Comparison of ENCODE assay signal across 8 cellular contexts in genomic region chr17:17919169-17920107, GRCh38. TPM values are rescaled to one million over a fixed set of nuclear protein-coding genes. Genes with fewer than 3 reads are reported as not detected.
DNase-seq lines count a peak whose midpoint lies in the region; ATAC-seq, FAIRE-seq and TF ChIP-seq lines count a peak whose summit lies in the region.

No MANE protein-coding gene starts in this region.

- WGBS in A549 (ENCODE audit: missing lambda C conversion rate): 26% methylated on average over 5 of the region's 5 CpGs

- H3K9me3 ChIP-seq in A549: no peaks in the 10 kb centered on the region

- peak overlapping the region; percentile 90 to 92 for H3K27ac ChIP-seq in A549

- TF ChIP-seq CTCF in A549 (IDR thresholded peaks at IDR 0.05) (peak; percentile 96), GM13977 (IDR thresholded peaks at IDR 0.05; ENCODE audit: extremely low read depth, insufficient read depth, missing control alignments) (peak; percentile 82), choroid plexus epithelial cell (conservative IDR thresholded peaks at IDR 0.05; ENCODE audit: low read depth, low read length) (peak; percentile 87)

- H3K4me1 ChIP-seq in A549: peaks cover 65% of the 10 kb centered on the region

- peaks cover 11% of the 10 kb centered on the region for H3K4me1 Mint-ChIP-seq in activated CD4-positive, alpha-beta T cell treated with anti-CD3 and anti-CD28 coated beads for 36 hours

- CTCF ChIA-PET in A549 (lab: Yijun Ruan, JAX): interaction anchor here (0.6 to 11.1 kb wide), 87 partner anchors 9 to 564 kb away, joined by 3 to 313 read pairs (median 4); partner anchors contain the start of genes DRC3, SREBF1 and TOM1L2
- CTCF ChIA-PET in activated CD4-positive, alpha-beta T cell treated with anti-CD3 and anti-CD28 coated beads for 36 hours (lab: Charles Lee): interaction anchor here (0.5 to 3.0 kb wide), 51 partner anchors 9 to 833 kb away, joined by 3 to 17 read pairs (median 4); partner anchors contain the start of genes DRC3 and TOM1L2

- peak overlapping the region; percentile 57 for H3K4me2 ChIP-seq in A549

- TF ChIP-seq RAD21 in A549 (conservative IDR thresholded peaks at IDR 0.05 in 1 of 2, IDR thresholded peaks at IDR 0.05 in 1 of 2): peak; percentile 99

- TF ChIP-seq POLR2A in A549 (IDR thresholded peaks at IDR 0.05; ENCODE audit: low read length): no peak

- ATAC-seq in A549: peak; percentile 67 to 79
- peak; percentile 95 for ATAC-seq in activated CD4-positive, alpha-beta T cell treated with anti-CD3 and anti-CD28 coated beads for 36 hours
- peak; percentile 89 for ATAC-seq in left lobe of liver
- ATAC-seq in HG02759 (IDR thresholded peaks at IDR 0.05; ENCODE audit: unreplicated experiment): no peak

- H3K36me3 Mint-ChIP-seq in activated CD4-positive, alpha-beta T cell treated with anti-CD3 and anti-CD28 coated beads for 36 hours (ENCODE audit: low read depth): no peaks in the 10 kb centered on the region

- no peak overlapping the region for H3K4me3 Mint-ChIP-seq in activated CD4-positive, alpha-beta T cell treated with anti-CD3 and anti-CD28 coated beads for 36 hours

- POLR2A ChIA-PET in A549 (lab: Yijun Ruan, JAX): interaction anchor here (0.5 to 1.1 kb wide), 12 partner anchors 19 to 423 kb away, joined by 3 to 20 read pairs (median 4); partner anchors contain the start of genes DRC3, SREBF1 and TOM1L2
- POLR2A ChIA-PET in activated CD4-positive, alpha-beta T cell treated with anti-CD3 and anti-CD28 coated beads for 36 hours (lab: Charles Lee): interaction anchor here (0.6 to 0.7 kb wide), 3 partner anchors 53 to 103 kb away, joined by 3 to 7 read pairs (median 4); partner anchors contain the start of genes DRC3 and TOM1L2

- FAIRE-seq in A549 (lab: Jason Lieb, UNC): no peak

- intact Hi-C loops in activated CD4-positive, alpha-beta T cell treated with anti-CD3 and anti-CD28 coated beads for 36 hours (cut with DNase I, micrococcal nuclease): loop anchor here (1.0 to 5.0 kb wide), 5 partner anchors 28 to 238 kb away; partner anchors contain the start of gene RAI1 (in 2 of the 2)

- H3K9me3 Mint-ChIP-seq in activated CD4-positive, alpha-beta T cell treated with anti-CD3 and anti-CD28 coated beads for 36 hours (ENCODE audit: low read depth): no peaks in the 10 kb centered on the region

- no peak overlapping the region for H3K27ac Mint-ChIP-seq in activated CD4-positive, alpha-beta T cell treated with anti-CD3 and anti-CD28 coated beads for 36 hours

- DNase-seq in A549 (ENCODE audit: low read depth in 1 of 2, low spot score in 1 of 2) (peak; percentile 86 to 96), GM13977 (ENCODE audit: low spot score) (peak; percentile 79), NCI-H2227 treated with DMSO at 0.1 percent for 48 hours (lab: John Stamatoyannopoulos, UW) (peak; percentile 73), choroid plexus epithelial cell (ENCODE audit: low read depth) (peak; percentile 88), left lobe of liver (ENCODE audit: low spot score) (peak; percentile 75)
- DNase-seq in activated CD4-positive, alpha-beta T cell treated with anti-CD3 and anti-CD28 coated beads for 36 hours: peak; percentile 81
- peak; percentile 42 to 56 for DNase-seq in stimulated activated CD4-positive, alpha-beta T cell treated with anti-CD3 and anti-CD28 coated beads, Interleukin-4, amount 100 ng/mL, for 48 hours (ENCODE audit: low read depth in 2 of 2)

- in situ Hi-C loops in GM13977 (cut with MboI; ENCODE audit: low pct_unique_long_range_greater_than_20kb, low sequenced_read_pairs, unreplicated experiment): no loop called here

- no peaks in the 10 kb centered on the region for H3K27me3 Mint-ChIP-seq in activated CD4-positive, alpha-beta T cell treated with anti-CD3 and anti-CD28 coated beads for 36 hours

- TF ChIP-seq EP300 in A549 (IDR thresholded peaks at IDR 0.05): no peak

- H3K4me3 ChIP-seq in A549 (no peak overlapping the region), choroid plexus epithelial cell (ENCODE audit: low read depth, low read length) (no peak overlapping the region)

TF ChIP-seq in A549, 52 proteins besides CTCF, POLR2A, EP300 and RAD21:
- TF ChIP-seq SMC3 (IDR thresholded peaks at IDR 0.05) (peak; percentile 97), JUN (IDR thresholded peaks at IDR 0.05) (peak in 1 of 2 experiments; percentile 45; a peak in 1 of 5 replicates), TFCP2L1 (CRISPR knock-in tag; IDR thresholded peaks at IDR 0.05) (no peak), CHD2 (IDR thresholded peaks at IDR 0.05; ENCODE audit: low read length, partially characterized antibody) (peak; percentile 16), PBX3 (IDR thresholded peaks at IDR 0.05) (no peak), MAZ (IDR thresholded peaks at IDR 0.05; ENCODE audit: borderline replicate concordance, low read depth, low read length) (peak; percentile 95; the same call in 1 of the 2 replicates)
TF ChIP-seq in A549: peak in this region for 4.

RNA-seq across cellular contexts. Expression of gene TOM1L2, which starts 52.8 kb away (rescaled TPM):
- polyA plus RNA-seq in A549 (2011; rRNA removed) (19.0 and 19.2 TPM in 2 replicates), A549 (2017; fragmentation: RNase III; extraction: RNeasy Plus Mini Kit Qiagen cat#74134 plus additional on column Dnase treatment) (21.1 to 25.8 TPM (median 24.7 TPM) in 3 replicates)
- 13.2 and 15.9 TPM in 2 replicates for polyA plus RNA-seq in A549 (2012; cell fraction: cytosol; rRNA removed)
- polyA plus RNA-seq in A549 (2012; cell fraction: nucleus; rRNA removed): 48.7 and 49.5 TPM in 2 replicates
- polyA minus RNA-seq in A549 (2011; rRNA and poly(A)+ RNA removed): 27.8 and 28.8 TPM in 2 replicates
- 10 to 100 TPM; 11.3 to 11.9 TPM for total RNA-seq in activated CD4-positive, alpha-beta T cell treated with anti-CD3 and anti-CD28 coated beads for 36 hours
- 17.6 TPM for total RNA-seq in left lobe of liver

RNA-seq across cellular contexts. Expression of gene DRC3, which starts 53.2 kb away (rescaled TPM):
- 2.9 and 3.1 TPM in 2 replicates for polyA plus RNA-seq in A549 (2011; rRNA removed)
- 1.9 and 2.1 TPM in 2 replicates for polyA plus RNA-seq in A549 (2012; cell fraction: cytosol; rRNA removed)
- polyA plus RNA-seq in A549 (2012; cell fraction: nucleus; rRNA removed): 6.5 and 8.3 TPM in 2 replicates
- polyA plus RNA-seq in A549 (2017; fragmentation: RNase III; extraction: RNeasy Plus Mini Kit Qiagen cat#74134 plus additional on column Dnase treatment): 1.9 to 2.9 TPM (median 2.2 TPM) in 3 replicates
- 3.1 and 5.5 TPM in 2 replicates for polyA minus RNA-seq in A549 (2011; rRNA and poly(A)+ RNA removed)
- total RNA-seq in activated CD4-positive, alpha-beta T cell treated with anti-CD3 and anti-CD28 coated beads for 36 hours: under 1 TPM; 0.11 to 0.18 TPM
- total RNA-seq in left lobe of liver: 1.3 TPM
